8 cellular contexts compared by ENCODE assay signal in the genomic region with DNA sequence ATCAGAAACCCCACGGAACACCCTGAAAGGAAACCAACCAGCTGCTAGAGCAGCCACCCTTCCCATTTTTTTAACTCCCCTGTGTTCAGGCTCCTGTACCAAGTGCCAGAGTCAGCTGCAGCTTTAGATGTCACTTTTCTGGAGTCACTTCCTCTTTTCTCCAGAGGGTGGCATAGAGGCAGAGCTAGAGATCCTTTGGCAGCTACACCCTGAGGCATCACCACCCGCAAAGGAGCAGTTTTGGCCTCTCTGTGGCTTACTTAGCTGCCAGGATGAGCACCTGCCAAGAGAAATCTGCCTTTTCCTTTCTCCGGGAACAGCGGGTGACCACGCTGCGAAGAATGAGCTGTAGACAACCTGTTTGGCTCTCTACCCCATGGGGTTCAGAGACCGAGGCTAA. TPM values are rescaled to one million over a fixed set of nuclear protein-coding genes. Genes with fewer than 3 reads are reported as not detected.
DNase-seq lines count a peak whose midpoint lies in the region; ATAC-seq and TF ChIP-seq lines count a peak whose summit lies in the region.

No MANE protein-coding gene starts in this region.

- TF ChIP-seq CTCF in Panc1 (IDR thresholded peaks at IDR 0.05): peak; percentile 34; the same call in 1 of the 2 replicates
- TF ChIP-seq CTCF in hepatocyte (IDR thresholded peaks at IDR 0.05; ENCODE audit: poor library complexity): peak; percentile 31
- TF ChIP-seq CTCF in gastroesophageal sphincter (IDR thresholded peaks at IDR 0.05): peak in 2 of 4 experiments; percentile 28 to 36

- no peaks in the 10 kb centered on the region for H3K79me2 ChIP-seq in hepatocyte

- H3K9me3 ChIP-seq in Panc1 (ENCODE audit: control insufficient read depth, insufficient read depth, low read depth, low read length): no peaks in the 10 kb centered on the region
- H3K9me3 ChIP-seq in hepatocyte (ENCODE audit: low read depth): no peaks in the 10 kb centered on the region
- H3K9me3 ChIP-seq in gastroesophageal sphincter: no peaks in the 10 kb centered on the region

- 45% methylated on average over 7 of the region's 7 CpGs for WGBS in hepatocyte (ENCODE audit: low lambda C conversion rate, missing lambda C conversion rate)
- 17% methylated on average over 1 of the region's 7 CpGs; no CpG with 5 or more reads in 1 of the 2 donors for WGBS in gastroesophageal sphincter (ENCODE audit: low coverage in 1 of 2), 2 donors

- H3K9me2 ChIP-seq in hepatocyte (replicated peaks; ENCODE audit: insufficient read depth): no peaks in the 10 kb centered on the region

- ATAC-seq in Panc1 (0 out of 2 replicates have a peak, but pooled peaks have one; percentile 58), GM18498 (IDR thresholded peaks at IDR 0.05; ENCODE audit: unreplicated experiment) (no peak), gastroesophageal sphincter (no peak)

- in situ Hi-C loops in Panc1 (cut with HindIII; ENCODE audit: low pct_unique_long_range_greater_than_20kb, low sequenced_read_pairs): no loop called here

- H3K36me3 ChIP-seq in Panc1 (ENCODE audit: control insufficient read depth, insufficient read depth, low read length): no peaks in the 10 kb centered on the region
- no peaks in the 10 kb centered on the region for H3K36me3 ChIP-seq in hepatocyte (replicated peaks; ENCODE audit: insufficient read depth, low read depth)
- H3K36me3 ChIP-seq in gastroesophageal sphincter: no peaks in the 10 kb centered on the region

- DNase-seq in DMS79 treated with DMSO at 0.1 percent for 48 hours (lab: John Stamatoyannopoulos, UW): peak; percentile 52
- peak; percentile 23 for DNase-seq in HT1080 (ENCODE audit: low read depth)
- DNase-seq in Panc1 (ENCODE audit: low read depth, low spot score): no peak
- peak; percentile 35 for DNase-seq in hepatocyte (ENCODE audit: low spot score)
- DNase-seq in UCSD-AML1 (lab: John Stamatoyannopoulos, UW; ENCODE audit: unreplicated experiment): no peak
- no peak for DNase-seq in GM19238 (ENCODE audit: insufficient read length, low spot score)

- no peak for TF ChIP-seq EP300 in gastroesophageal sphincter (IDR thresholded peaks at IDR 0.05)

- H3K27me3 ChIP-seq in Panc1 (ENCODE audit: control insufficient read depth, insufficient read depth, low read length) (no peaks in the 10 kb centered on the region), hepatocyte (no peaks in the 10 kb centered on the region), gastroesophageal sphincter (no peaks in the 10 kb centered on the region)

- BruUV-seq in Panc1 (replicated peaks; lab: Mats Ljungman, UMichigan): no TSS peak

- H3K4me1 ChIP-seq in Panc1 (ENCODE audit: control insufficient read depth, insufficient read depth, low read length) (no peaks in the 10 kb centered on the region), hepatocyte (ENCODE audit: insufficient read depth) (no peaks in the 10 kb centered on the region), gastroesophageal sphincter (no peaks in the 10 kb centered on the region)

- no peak overlapping the region for H2AFZ ChIP-seq in hepatocyte

- POLR2A ChIA-PET in Panc1 (lab: Charles Lee): no interaction called here

- no peaks in the 10 kb centered on the region for H4K20me1 ChIP-seq in hepatocyte (ENCODE audit: insufficient read depth, poor library complexity, severe bottlenecking)

- intact Hi-C loops in Panc1 (cut with micrococcal nuclease; ENCODE audit: unreplicated experiment): loop anchor here (5.0 to 10.0 kb wide), 2 partner anchors 241 to 389 kb away; partner anchors contain the start of gene PAK3

- TF ChIP-seq POLR2A in gastroesophageal sphincter (IDR thresholded peaks at IDR 0.05): no peak

- CTCF ChIA-PET in Panc1 (lab: Charles Lee): interaction anchor here (1.2 kb wide), 1 partner anchor 391 kb away, joined by 8 read pairs; no protein-coding TSS in a partner anchor

- H3K27ac ChIP-seq in Panc1 (ENCODE audit: low read length) (no peak overlapping the region), hepatocyte (no peak overlapping the region), gastroesophageal sphincter (no peak overlapping the region)

- no peak overlapping the region for H3K4me2 ChIP-seq in hepatocyte

- H3K4me3 ChIP-seq in Panc1 (ENCODE audit: low read depth in 2 of 2, low read length in 2 of 2) (no peak overlapping the region), hepatocyte (no peak overlapping the region), gastroesophageal sphincter (no peak overlapping the region)

RNA-seq across cellular contexts. Expression of gene CHRDL1, which starts 58.0 kb away (rescaled TPM):
- 3.9 and 4.1 TPM in 2 replicates for total RNA-seq in HT1080 (2014; rRNA removed; shearing (Covaris generic))
- 1.9 and 2.5 TPM in 2 replicates for polyA plus RNA-seq in HT1080 (2015; cell fraction: cytosol; rRNA removed)
- polyA plus RNA-seq in HT1080 (2015; cell fraction: nucleus; rRNA removed): 2.9 and 4.0 TPM in 2 replicates
- total RNA-seq in Panc1 (2021; ENCODE audit: unreplicated experiment) (0.08 TPM), hepatocyte (1.6 and 2.1 TPM in 2 replicates), gastroesophageal sphincter (100 to 1,000 TPM; 154 to 403 (median 281) TPM)
- polyA plus RNA-seq in Panc1 (2012; ENCODE audit: insufficient read length): not detected
- polyA plus RNA-seq in hepatocyte: 0.56 and 0.82 TPM in 2 replicates

Comparison
In these comparisons a context has a peak if more than half of its experiments do, and no peak if none do; other contexts are left out.
1. DNase-seq: peak in DMS79 treated with DMSO at 0.1 percent for 48 hours (single experiment), HT1080 (single experiment) and hepatocyte (single experiment); none in Panc1 (single experiment), UCSD-AML1 (single experiment) and GM19238 (single experiment).
2. RNA of gene CHRDL1, which starts 58.0 kb away (total RNA-seq): 154 to 403 TPM in gastroesophageal sphincter; 3.9 to 4.1 TPM in HT1080, 1.6 to 2.1 TPM in hepatocyte and 0.08 TPM in Panc1 (single experiment); every median in the first group is over 10 times any median in the second.